In the genomic region with DNA sequence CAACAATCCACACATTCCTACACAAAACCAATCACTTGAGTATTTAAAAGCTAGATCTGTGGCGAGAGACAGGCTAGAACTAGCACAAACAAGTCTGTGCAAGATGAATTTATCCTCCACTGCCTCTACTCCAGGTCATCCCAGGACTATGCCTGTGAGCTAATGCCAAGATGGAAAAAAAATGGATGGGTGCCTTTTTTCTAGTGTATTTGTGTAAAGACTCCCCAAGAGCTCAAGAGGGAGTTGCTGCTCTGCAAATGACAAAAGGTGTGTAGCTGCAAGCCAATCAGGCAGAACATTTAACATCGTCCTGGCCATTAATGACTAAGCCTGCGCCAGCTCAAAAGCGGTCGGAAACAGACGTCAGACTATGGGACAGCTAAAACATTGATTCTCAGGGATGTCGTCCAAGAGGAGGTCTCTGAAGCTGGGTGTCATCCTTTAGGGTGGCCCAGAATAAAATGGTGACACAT, we compare ENCODE assay signal across 12 cellular contexts. TPM values are rescaled to one million over a fixed set of nuclear protein-coding genes. Genes with fewer than 3 reads are reported as not detected.
DNase-seq lines count a peak whose midpoint lies in the region; ATAC-seq, FAIRE-seq and TF ChIP-seq lines count a peak whose summit lies in the region.
"Had no signal": no experiment of that assay in that cellular context is flagged by ENCODE, and none has a peak within 500 bp of the region (broad histone marks: within the 10 kb centered on the region; RNA-seq: fewer than 3 reads in every experiment).

No MANE protein-coding gene starts in this region.

- TF ChIP-seq CTCF in bronchial epithelial cell (IDR thresholded peaks at IDR 0.05; ENCODE audit: insufficient read depth, low read length, severe bottlenecking) (peak; percentile 45), upper lobe of right lung (IDR thresholded peaks at IDR 0.05) (no peak), dorsolateral prefrontal cortex (IDR thresholded peaks at IDR 0.05 in 54 of 56, conservative IDR thresholded peaks at IDR 0.05 in 2 of 56; ENCODE audit: low read depth in 1 of 56, partially characterized antibody in 56 of 56) (peak in 15 of 56 donors; percentile 4 to 32 (median 16))

- intact Hi-C loops in upper lobe of right lung (cut with DNase I) = no loop called here
- intact Hi-C loops in dorsolateral prefrontal cortex (cut with DNase I) = no loop called here

- H3K27ac ChIP-seq in upper lobe of right lung = peak overlapping the region; percentile 11
- H3K27ac ChIP-seq in dorsolateral prefrontal cortex = peak overlapping the region in 29 of 59 donors; percentile 2 to 69 (median 25)

- H3K27me3 ChIP-seq in bronchial epithelial cell (ENCODE audit: control insufficient read depth, insufficient read depth, low read length) (no peaks in the 10 kb centered on the region), upper lobe of right lung (no peaks in the 10 kb centered on the region), dorsolateral prefrontal cortex (no peaks in the 10 kb centered on the region)

- ATAC-seq in upper lobe of right lung = no peak
- ATAC-seq in HG02938 (IDR thresholded peaks at IDR 0.05; ENCODE audit: unreplicated experiment) = no peak
- ATAC-seq: effector memory CD8-positive, alpha-beta T cell had no signal

- H3K4me1 ChIP-seq in upper lobe of right lung = peaks cover 69% of the 10 kb centered on the region

- H3K36me3 ChIP-seq in bronchial epithelial cell (ENCODE audit: control insufficient read depth, insufficient read depth, low read length) (no peaks in the 10 kb centered on the region), upper lobe of right lung (peaks cover 1% of the 10 kb centered on the region)

- no peaks in the 10 kb centered on the region for H3K9me3 ChIP-seq in upper lobe of right lung

- DNase-seq in NCI-H1105 treated with DMSO at 0.1 percent for 48 hours (lab: John Stamatoyannopoulos, UW) (peak; percentile 17), NCI-H1105 (lab: John Stamatoyannopoulos, UW) (no peak), bronchial epithelial cell (ENCODE audit: low read depth) (peak; percentile 99), medulla oblongata (ENCODE audit: extremely low spot score) (peak; percentile 76), upper lobe of right lung (no peak), amniotic stem cell (lab: John Stamatoyannopoulos, UW) (no peak), dorsolateral prefrontal cortex (no peak)
- DNase-seq: activated B cell treated with CpG ODN at 0.5 μM for 24 hours; activated effector memory CD4-positive, alpha-beta T cell treated with anti-CD3 and anti-CD28 coated beads, Interleukin-2, amount 50 U/mL, for 16 hours; effector memory CD8-positive, alpha-beta T cell had no signal

- H3K4me3 ChIP-seq in bronchial epithelial cell (ENCODE audit: low read depth, low read length) (no peak overlapping the region), upper lobe of right lung (no peak overlapping the region), dorsolateral prefrontal cortex (no peak overlapping the region)

- FAIRE-seq in bronchial epithelial cell (lab: Jason Lieb, UNC) = no peak
- FAIRE-seq: A204.1 had no signal

RNA-seq across cellular contexts. Expression of a gene that starts 21.9 kb away (rescaled TPM):
- total RNA-seq in bronchial epithelial cell (18.4 and 50.1 TPM in 2 replicates), upper lobe of right lung (71.2 TPM), dorsolateral prefrontal cortex (100 to 1,000 TPM; 131 to 255 (median 189) TPM)

Comparison
In these comparisons a context has a peak if more than half of its experiments do, and no peak if none do; other contexts are left out.
1. DNase-seq: peak in NCI-H1105 treated with DMSO at 0.1 percent for 48 hours (single experiment), bronchial epithelial cell (single experiment) and medulla oblongata (single experiment); none in NCI-H1105 (single experiment), upper lobe of right lung (single experiment), amniotic stem cell (single experiment) and dorsolateral prefrontal cortex (0 of 10).